2 cellular contexts compared by ENCODE assay signal in the genomic region with DNA sequence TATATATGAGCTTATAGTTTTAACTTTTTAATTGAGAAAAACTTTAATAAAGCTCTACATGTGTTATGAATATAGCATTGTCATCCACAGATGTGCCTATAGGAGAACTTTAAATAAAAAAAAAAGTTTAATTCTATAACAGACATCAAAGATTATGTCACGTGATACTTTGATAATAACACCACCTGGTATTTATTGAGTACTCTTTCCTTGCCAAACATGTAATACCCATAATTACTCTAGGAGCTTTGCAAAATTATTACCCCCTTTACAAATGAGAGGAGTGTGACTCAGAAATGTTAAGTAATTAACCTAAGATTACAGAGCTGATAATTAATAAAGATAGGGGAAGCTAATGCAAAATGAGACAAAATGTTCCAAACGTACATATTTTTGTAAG.
TF ChIP-seq lines count a peak whose summit lies in the region.

No MANE protein-coding gene starts in this region.

TF ChIP-seq in SK-N-SH, 30 proteins besides CTCF, POLR2A, EP300 and RAD21 (continued from another document):
- TF ChIP-seq, protein P1, sequence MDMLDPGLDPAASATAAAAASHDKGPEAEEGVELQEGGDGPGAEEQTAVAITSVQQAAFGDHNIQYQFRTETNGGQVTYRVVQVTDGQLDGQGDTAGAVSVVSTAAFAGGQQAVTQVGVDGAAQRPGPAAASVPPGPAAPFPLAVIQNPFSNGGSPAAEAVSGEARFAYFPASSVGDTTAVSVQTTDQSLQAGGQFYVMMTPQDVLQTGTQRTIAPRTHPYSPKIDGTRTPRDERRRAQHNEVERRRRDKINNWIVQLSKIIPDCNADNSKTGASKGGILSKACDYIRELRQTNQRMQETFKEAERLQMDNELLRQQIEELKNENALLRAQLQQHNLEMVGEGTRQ (IDR thresholded peaks at IDR 0.05; ENCODE audit: borderline replicate concordance, low read depth, low read length): no peak
- no peak for TF ChIP-seq TCF12 (IDR thresholded peaks at IDR 0.05)
- TF ChIP-seq, protein P2, sequence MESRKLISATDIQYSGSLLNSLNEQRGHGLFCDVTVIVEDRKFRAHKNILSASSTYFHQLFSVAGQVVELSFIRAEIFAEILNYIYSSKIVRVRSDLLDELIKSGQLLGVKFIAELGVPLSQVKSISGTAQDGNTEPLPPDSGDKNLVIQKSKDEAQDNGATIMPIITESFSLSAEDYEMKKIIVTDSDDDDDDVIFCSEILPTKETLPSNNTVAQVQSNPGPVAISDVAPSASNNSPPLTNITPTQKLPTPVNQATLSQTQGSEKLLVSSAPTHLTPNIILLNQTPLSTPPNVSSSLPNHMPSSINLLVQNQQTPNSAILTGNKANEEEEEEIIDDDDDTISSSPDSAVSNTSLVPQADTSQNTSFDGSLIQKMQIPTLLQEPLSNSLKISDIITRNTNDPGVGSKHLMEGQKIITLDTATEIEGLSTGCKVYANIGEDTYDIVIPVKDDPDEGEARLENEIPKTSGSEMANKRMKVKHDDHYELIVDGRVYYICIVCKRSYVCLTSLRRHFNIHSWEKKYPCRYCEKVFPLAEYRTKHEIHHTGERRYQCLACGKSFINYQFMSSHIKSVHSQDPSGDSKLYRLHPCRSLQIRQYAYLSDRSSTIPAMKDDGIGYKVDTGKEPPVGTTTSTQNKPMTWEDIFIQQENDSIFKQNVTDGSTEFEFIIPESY (IDR thresholded peaks at IDR 0.05; ENCODE audit: borderline replicate concordance, low read depth): no peak
- TF ChIP-seq TAF1 (IDR thresholded peaks at IDR 0.05; ENCODE audit: borderline replicate concordance, low read depth, low read length): no peak
- no peak for TF ChIP-seq RXRA (IDR thresholded peaks at IDR 0.05; ENCODE audit: borderline replicate concordance, low read depth)
- TF ChIP-seq, protein P3, sequence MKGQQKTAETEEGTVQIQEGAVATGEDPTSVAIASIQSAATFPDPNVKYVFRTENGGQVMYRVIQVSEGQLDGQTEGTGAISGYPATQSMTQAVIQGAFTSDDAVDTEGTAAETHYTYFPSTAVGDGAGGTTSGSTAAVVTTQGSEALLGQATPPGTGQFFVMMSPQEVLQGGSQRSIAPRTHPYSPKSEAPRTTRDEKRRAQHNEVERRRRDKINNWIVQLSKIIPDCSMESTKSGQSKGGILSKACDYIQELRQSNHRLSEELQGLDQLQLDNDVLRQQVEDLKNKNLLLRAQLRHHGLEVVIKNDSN (IDR thresholded peaks at IDR 0.05; ENCODE audit: borderline replicate concordance, low read depth): peak; percentile 33; the same call in 1 of the 2 replicates

TF ChIP-seq in SK-N-SH treated with all-trans-retinoic acid at 6 μM for 48 hours, 23 proteins besides CTCF, POLR2A, EP300 and RAD21 (continued from another document):
- TF ChIP-seq, protein P4, sequence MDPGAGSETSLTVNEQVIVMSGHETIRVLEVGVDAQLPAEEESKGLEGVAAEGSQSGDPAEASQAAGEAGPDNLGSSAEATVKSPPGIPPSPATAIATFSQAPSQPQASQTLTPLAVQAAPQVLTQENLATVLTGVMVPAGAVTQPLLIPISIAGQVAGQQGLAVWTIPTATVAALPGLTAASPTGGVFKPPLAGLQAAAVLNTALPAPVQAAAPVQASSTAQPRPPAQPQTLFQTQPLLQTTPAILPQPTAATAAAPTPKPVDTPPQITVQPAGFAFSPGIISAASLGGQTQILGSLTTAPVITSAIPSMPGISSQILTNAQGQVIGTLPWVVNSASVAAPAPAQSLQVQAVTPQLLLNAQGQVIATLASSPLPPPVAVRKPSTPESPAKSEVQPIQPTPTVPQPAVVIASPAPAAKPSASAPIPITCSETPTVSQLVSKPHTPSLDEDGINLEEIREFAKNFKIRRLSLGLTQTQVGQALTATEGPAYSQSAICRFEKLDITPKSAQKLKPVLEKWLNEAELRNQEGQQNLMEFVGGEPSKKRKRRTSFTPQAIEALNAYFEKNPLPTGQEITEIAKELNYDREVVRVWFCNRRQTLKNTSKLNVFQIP (CRISPR knock-in tag; IDR thresholded peaks at IDR 0.05; ENCODE audit: borderline replicate concordance, low read depth): no peak
- TF ChIP-seq ZC3H10 (CRISPR knock-in tag; IDR thresholded peaks at IDR 0.05): no peak
